21 cellular contexts compared by ENCODE assay signal in genomic region chr9:81125446-81126092, GRCh38.
DNase-seq lines count a peak whose midpoint lies in the region; ATAC-seq, FAIRE-seq and TF ChIP-seq lines count a peak whose summit lies in the region.
"Had no signal": no experiment of that assay in that cellular context is flagged by ENCODE, and none has a peak within 500 bp of the region (broad histone marks: within the 10 kb centered on the region; RNA-seq: fewer than 3 reads in every experiment).

No MANE protein-coding gene starts in this region.

- H3K9me3 ChIP-seq in astrocyte (ENCODE audit: insufficient read depth, low read depth, low read length), result no peaks in the 10 kb centered on the region
- H3K9me3 ChIP-seq in hepatocyte (ENCODE audit: low read depth), result no peaks in the 10 kb centered on the region
- H3K9me3 ChIP-seq: body of pancreas had no signal

- H3K36me3 Mint-ChIP-seq in Calu3 (ENCODE audit: insufficient read depth, unreplicated experiment), result no peaks in the 10 kb centered on the region
- H3K36me3 Mint-ChIP-seq in astrocyte (ENCODE audit: low read depth, unreplicated experiment), result no peaks in the 10 kb centered on the region
- H3K36me3 Mint-ChIP-seq: WTC11 had no signal

- no peaks in the 10 kb centered on the region for H3K27me3 Mint-ChIP-seq in Calu3 (ENCODE audit: unreplicated experiment)
- H3K27me3 Mint-ChIP-seq in astrocyte (ENCODE audit: low read depth, unreplicated experiment), result peaks cover 2% of the 10 kb centered on the region

- no peak overlapping the region for H3K9ac ChIP-seq in astrocyte (ENCODE audit: low read length)

- H3K27ac Mint-ChIP-seq in Calu3 (ENCODE audit: unreplicated experiment) (peak overlapping the region; percentile 92), astrocyte (ENCODE audit: unreplicated experiment) (no peak overlapping the region)
- H3K27ac Mint-ChIP-seq: WTC11 had no signal

- H3K27me3 ChIP-seq in astrocyte (ENCODE audit: insufficient read depth, low read length) (no peaks in the 10 kb centered on the region), hepatocyte (no peaks in the 10 kb centered on the region)
- H3K27me3 ChIP-seq: body of pancreas had no signal

- DNase-seq in Calu3 (no peak), HT1080 (ENCODE audit: low read depth) (peak; percentile 56), astrocyte (ENCODE audit: low read depth) (peak; percentile 66), hepatocyte (ENCODE audit: low spot score) (no peak), NCI-H345 treated with DMSO at 0.1 percent for 48 hours (lab: John Stamatoyannopoulos, UW; ENCODE audit: unreplicated experiment) (no peak), HuH-7.5 (ENCODE audit: low spot score) (no peak)
- DNase-seq: activated gamma-delta T cell; AML-193; body of pancreas; H7; islet precursor cell; KG1; NCI-H187; RPMI8226; small intestine; stimulated activated naive CD4-positive, alpha-beta T cell treated with Interleukin-2 at 50 U/mL for 16 hours; T-helper 1 cell had no signal

- H3K9me2 ChIP-seq in hepatocyte (replicated peaks; ENCODE audit: insufficient read depth), result no peaks in the 10 kb centered on the region

- H3K36me3 ChIP-seq in astrocyte (ENCODE audit: insufficient read depth, low read length) (no peaks in the 10 kb centered on the region), hepatocyte (replicated peaks; ENCODE audit: insufficient read depth, low read depth) (no peaks in the 10 kb centered on the region)

- CTCF ChIA-PET in Calu3 (lab: Charles Lee), result interaction anchor here (0.7 kb wide), 1 partner anchor 259 kb away, joined by 5 read pairs; no protein-coding TSS in a partner anchor

- H3K4me1 ChIP-seq in astrocyte (ENCODE audit: insufficient read depth, low read length) (no peaks in the 10 kb centered on the region), hepatocyte (ENCODE audit: insufficient read depth) (no peaks in the 10 kb centered on the region)
- H3K4me1 ChIP-seq: body of pancreas had no signal

- H3K79me2 ChIP-seq in astrocyte (ENCODE audit: insufficient read depth, low read length) (no peaks in the 10 kb centered on the region), hepatocyte (no peaks in the 10 kb centered on the region)

- H3K27ac ChIP-seq in astrocyte (ENCODE audit: low read depth, low read length) (no peak overlapping the region), hepatocyte (peak overlapping the region; percentile 26)
- H3K27ac ChIP-seq: body of pancreas had no signal

- H3K4me2 ChIP-seq in astrocyte (ENCODE audit: low read length) (no peak overlapping the region), hepatocyte (no peak overlapping the region)

- H4K20me1 ChIP-seq in astrocyte (ENCODE audit: insufficient read depth, low read length) (no peaks in the 10 kb centered on the region), hepatocyte (ENCODE audit: insufficient read depth, poor library complexity, severe bottlenecking) (no peaks in the 10 kb centered on the region)

- TF ChIP-seq CTCF in Calu3 (IDR thresholded peaks at IDR 0.05; ENCODE audit: unreplicated experiment) (no peak), astrocyte (IDR thresholded peaks at IDR 0.05; ENCODE audit: insufficient read depth, low read depth, low read length) (no peak), hepatocyte (IDR thresholded peaks at IDR 0.05; ENCODE audit: poor library complexity) (no peak)

- intact Hi-C loops in Calu3 (cut with micrococcal nuclease; ENCODE audit: unreplicated experiment), result no loop called here

- peaks cover 23% of the 10 kb centered on the region for H3K4me1 Mint-ChIP-seq in Calu3 (ENCODE audit: low read depth, unreplicated experiment)
- H3K4me1 Mint-ChIP-seq in astrocyte (ENCODE audit: low read depth, unreplicated experiment), result peaks cover 12% of the 10 kb centered on the region

- ATAC-seq in GM21447 (IDR thresholded peaks at IDR 0.05; ENCODE audit: unreplicated experiment), result no peak
- ATAC-seq in HG03159 (IDR thresholded peaks at IDR 0.05; ENCODE audit: unreplicated experiment), result no peak
- ATAC-seq: body of pancreas, WTC11 had no signal

- H3K4me3 ChIP-seq in astrocyte (ENCODE audit: insufficient read depth, low read depth, low read length) (no peak overlapping the region), hepatocyte (no peak overlapping the region)
- H3K4me3 ChIP-seq: body of pancreas had no signal

- H3K9me3 Mint-ChIP-seq in Calu3 (ENCODE audit: low read depth, unreplicated experiment), result no peaks in the 10 kb centered on the region
- H3K9me3 Mint-ChIP-seq in astrocyte (ENCODE audit: unreplicated experiment), result peaks cover 2% of the 10 kb centered on the region

- H2AFZ ChIP-seq in astrocyte (ENCODE audit: low read depth, low read length) (no peak overlapping the region), hepatocyte (no peak overlapping the region)

- H3K4me3 Mint-ChIP-seq in Calu3 (ENCODE audit: low read depth, unreplicated experiment), result no peak overlapping the region
- no peak overlapping the region for H3K4me3 Mint-ChIP-seq in astrocyte (ENCODE audit: unreplicated experiment)
- H3K4me3 Mint-ChIP-seq: WTC11 had no signal

- 39% methylated on average over 3 of the region's 3 CpGs for WGBS in hepatocyte (ENCODE audit: low lambda C conversion rate, missing lambda C conversion rate)

- no peak for FAIRE-seq in astrocyte (lab: Jason Lieb, UNC)
- FAIRE-seq: small intestine, urothelium cell line had no signal

- BruUV-seq in Calu3 (replicated peaks; lab: Mats Ljungman, UMichigan), result no TSS peak

Comparison
In these comparisons a context has a peak if more than half of its experiments do, and no peak if none do; other contexts are left out.
1. DNase-seq: peak in HT1080 (single experiment) and astrocyte (single experiment); none in Calu3 (single experiment), hepatocyte (single experiment), NCI-H345 treated with DMSO at 0.1 percent for 48 hours (single experiment) and HuH-7.5 (single experiment).